Comparison of ENCODE assay signal across 2 cellular contexts in the genomic region with DNA sequence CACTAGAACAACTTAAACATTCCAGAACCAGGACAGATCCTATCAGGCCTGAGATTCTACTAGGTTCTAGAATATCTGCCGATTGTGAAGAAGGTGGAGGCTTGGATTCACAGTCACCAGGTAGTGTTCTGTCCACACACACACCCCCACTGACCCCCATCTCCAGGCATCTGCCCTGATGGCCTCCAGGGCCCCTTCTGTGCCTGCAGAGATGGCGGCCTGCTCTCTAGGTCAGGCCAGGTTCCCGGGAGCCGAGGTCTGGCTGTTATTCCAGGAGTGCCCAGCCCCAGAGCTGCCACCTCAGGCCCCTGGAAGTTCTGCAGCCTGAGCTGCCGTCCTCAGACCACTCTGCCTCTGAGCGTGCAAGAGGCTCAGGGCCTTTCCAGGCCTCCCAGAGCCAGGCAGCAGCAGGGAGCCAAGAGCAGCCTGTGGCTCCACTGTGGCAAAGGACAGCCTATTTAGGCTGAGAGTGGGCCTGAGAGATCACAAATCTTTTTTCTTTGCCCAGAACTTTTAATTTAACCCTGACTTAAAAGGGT.
TF ChIP-seq lines count a peak whose summit lies in the region.

No MANE protein-coding gene starts in this region.

TF ChIP-seq in IMR-90, 13 proteins besides CTCF, POLR2A, EP300 and RAD21:
- no peak for TF ChIP-seq MXI1 (IDR thresholded peaks at IDR 0.05; ENCODE audit: borderline replicate concordance, low read depth, low read length)
- no peak for TF ChIP-seq NFE2L2 (IDR thresholded peaks at IDR 0.05; ENCODE audit: low read depth, low read length)

TF ChIP-seq in K562, 482 proteins besides CTCF, POLR2A, EP300 and RAD21:
- TF ChIP-seq TRIM24 (IDR thresholded peaks at IDR 0.05) (no peak), RB1 (IDR thresholded peaks at IDR 0.05; ENCODE audit: low read depth) (no peak), CEBPB (tag; IDR thresholded peaks at IDR 0.05) (no peak), PTBP1 (IDR thresholded peaks at IDR 0.05; ENCODE audit: low read depth, low read length) (no peak), ZNF143 (CRISPR knock-in tag; IDR thresholded peaks at IDR 0.05) (no peak), ZNF316 (IDR thresholded peaks at IDR 0.05) (no peak), HMG20B (CRISPR knock-in tag; IDR thresholded peaks at IDR 0.05) (no peak), EWSR1 (IDR thresholded peaks at IDR 0.05; ENCODE audit: borderline replicate concordance, low read depth, partially characterized antibody) (no peak), ZNF436 (CRISPR knock-in tag; IDR thresholded peaks at IDR 0.05) (no peak), HDAC6 (IDR thresholded peaks at IDR 0.05; ENCODE audit: low read depth, low read length) (no peak), ELF2 (CRISPR knock-in tag; IDR thresholded peaks at IDR 0.05) (no peak), EZH2 (IDR thresholded peaks at IDR 0.05; ENCODE audit: borderline replicate concordance, low read depth, low read length) (no peak)
- TF ChIP-seq, protein P1, sequence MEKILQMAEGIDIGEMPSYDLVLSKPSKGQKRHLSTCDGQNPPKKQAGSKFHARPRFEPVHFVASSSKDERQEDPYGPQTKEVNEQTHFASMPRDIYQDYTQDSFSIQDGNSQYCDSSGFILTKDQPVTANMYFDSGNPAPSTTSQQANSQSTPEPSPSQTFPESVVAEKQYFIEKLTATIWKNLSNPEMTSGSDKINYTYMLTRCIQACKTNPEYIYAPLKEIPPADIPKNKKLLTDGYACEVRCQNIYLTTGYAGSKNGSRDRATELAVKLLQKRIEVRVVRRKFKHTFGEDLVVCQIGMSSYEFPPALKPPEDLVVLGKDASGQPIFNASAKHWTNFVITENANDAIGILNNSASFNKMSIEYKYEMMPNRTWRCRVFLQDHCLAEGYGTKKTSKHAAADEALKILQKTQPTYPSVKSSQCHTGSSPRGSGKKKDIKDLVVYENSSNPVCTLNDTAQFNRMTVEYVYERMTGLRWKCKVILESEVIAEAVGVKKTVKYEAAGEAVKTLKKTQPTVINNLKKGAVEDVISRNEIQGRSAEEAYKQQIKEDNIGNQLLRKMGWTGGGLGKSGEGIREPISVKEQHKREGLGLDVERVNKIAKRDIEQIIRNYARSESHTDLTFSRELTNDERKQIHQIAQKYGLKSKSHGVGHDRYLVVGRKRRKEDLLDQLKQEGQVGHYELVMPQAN (IDR thresholded peaks at IDR 0.05; ENCODE audit: borderline replicate concordance) = no peak
- TF ChIP-seq, protein P2, sequence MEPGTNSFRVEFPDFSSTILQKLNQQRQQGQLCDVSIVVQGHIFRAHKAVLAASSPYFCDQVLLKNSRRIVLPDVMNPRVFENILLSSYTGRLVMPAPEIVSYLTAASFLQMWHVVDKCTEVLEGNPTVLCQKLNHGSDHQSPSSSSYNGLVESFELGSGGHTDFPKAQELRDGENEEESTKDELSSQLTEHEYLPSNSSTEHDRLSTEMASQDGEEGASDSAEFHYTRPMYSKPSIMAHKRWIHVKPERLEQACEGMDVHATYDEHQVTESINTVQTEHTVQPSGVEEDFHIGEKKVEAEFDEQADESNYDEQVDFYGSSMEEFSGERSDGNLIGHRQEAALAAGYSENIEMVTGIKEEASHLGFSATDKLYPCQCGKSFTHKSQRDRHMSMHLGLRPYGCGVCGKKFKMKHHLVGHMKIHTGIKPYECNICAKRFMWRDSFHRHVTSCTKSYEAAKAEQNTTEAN (CRISPR knock-in tag; IDR thresholded peaks at IDR 0.05) = no peak
- TF ChIP-seq, protein P3, sequence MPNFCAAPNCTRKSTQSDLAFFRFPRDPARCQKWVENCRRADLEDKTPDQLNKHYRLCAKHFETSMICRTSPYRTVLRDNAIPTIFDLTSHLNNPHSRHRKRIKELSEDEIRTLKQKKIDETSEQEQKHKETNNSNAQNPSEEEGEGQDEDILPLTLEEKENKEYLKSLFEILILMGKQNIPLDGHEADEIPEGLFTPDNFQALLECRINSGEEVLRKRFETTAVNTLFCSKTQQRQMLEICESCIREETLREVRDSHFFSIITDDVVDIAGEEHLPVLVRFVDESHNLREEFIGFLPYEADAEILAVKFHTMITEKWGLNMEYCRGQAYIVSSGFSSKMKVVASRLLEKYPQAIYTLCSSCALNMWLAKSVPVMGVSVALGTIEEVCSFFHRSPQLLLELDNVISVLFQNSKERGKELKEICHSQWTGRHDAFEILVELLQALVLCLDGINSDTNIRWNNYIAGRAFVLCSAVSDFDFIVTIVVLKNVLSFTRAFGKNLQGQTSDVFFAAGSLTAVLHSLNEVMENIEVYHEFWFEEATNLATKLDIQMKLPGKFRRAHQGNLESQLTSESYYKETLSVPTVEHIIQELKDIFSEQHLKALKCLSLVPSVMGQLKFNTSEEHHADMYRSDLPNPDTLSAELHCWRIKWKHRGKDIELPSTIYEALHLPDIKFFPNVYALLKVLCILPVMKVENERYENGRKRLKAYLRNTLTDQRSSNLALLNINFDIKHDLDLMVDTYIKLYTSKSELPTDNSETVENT (CRISPR knock-in tag; IDR thresholded peaks at IDR 0.05) = no peak
